ENCODE assay signal across 1 cellular context in the genomic region with DNA sequence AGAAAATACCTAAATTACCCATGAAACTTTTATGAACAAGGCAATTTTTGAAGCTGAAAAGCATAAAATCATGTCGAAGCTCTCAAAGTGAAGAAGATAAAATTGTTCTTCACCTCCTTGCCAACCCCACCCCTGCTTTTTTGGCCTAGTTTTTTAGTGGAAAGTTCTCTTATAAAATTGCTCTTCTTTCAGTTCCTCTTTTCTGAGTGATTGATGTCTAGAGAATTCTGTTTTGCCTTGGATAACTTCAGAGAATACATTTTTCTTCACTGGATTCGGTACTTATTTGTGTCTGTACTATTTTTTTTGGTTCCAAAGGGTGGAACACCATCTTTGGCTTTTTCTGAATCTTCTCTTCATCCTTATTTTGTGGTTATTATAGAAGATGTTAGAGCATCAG.
TF ChIP-seq lines count a peak whose summit lies in the region.

No MANE protein-coding gene starts in this region.

TF ChIP-seq in K562, 482 proteins besides CTCF, POLR2A, EP300 and RAD21:
- TF ChIP-seq, protein P1, sequence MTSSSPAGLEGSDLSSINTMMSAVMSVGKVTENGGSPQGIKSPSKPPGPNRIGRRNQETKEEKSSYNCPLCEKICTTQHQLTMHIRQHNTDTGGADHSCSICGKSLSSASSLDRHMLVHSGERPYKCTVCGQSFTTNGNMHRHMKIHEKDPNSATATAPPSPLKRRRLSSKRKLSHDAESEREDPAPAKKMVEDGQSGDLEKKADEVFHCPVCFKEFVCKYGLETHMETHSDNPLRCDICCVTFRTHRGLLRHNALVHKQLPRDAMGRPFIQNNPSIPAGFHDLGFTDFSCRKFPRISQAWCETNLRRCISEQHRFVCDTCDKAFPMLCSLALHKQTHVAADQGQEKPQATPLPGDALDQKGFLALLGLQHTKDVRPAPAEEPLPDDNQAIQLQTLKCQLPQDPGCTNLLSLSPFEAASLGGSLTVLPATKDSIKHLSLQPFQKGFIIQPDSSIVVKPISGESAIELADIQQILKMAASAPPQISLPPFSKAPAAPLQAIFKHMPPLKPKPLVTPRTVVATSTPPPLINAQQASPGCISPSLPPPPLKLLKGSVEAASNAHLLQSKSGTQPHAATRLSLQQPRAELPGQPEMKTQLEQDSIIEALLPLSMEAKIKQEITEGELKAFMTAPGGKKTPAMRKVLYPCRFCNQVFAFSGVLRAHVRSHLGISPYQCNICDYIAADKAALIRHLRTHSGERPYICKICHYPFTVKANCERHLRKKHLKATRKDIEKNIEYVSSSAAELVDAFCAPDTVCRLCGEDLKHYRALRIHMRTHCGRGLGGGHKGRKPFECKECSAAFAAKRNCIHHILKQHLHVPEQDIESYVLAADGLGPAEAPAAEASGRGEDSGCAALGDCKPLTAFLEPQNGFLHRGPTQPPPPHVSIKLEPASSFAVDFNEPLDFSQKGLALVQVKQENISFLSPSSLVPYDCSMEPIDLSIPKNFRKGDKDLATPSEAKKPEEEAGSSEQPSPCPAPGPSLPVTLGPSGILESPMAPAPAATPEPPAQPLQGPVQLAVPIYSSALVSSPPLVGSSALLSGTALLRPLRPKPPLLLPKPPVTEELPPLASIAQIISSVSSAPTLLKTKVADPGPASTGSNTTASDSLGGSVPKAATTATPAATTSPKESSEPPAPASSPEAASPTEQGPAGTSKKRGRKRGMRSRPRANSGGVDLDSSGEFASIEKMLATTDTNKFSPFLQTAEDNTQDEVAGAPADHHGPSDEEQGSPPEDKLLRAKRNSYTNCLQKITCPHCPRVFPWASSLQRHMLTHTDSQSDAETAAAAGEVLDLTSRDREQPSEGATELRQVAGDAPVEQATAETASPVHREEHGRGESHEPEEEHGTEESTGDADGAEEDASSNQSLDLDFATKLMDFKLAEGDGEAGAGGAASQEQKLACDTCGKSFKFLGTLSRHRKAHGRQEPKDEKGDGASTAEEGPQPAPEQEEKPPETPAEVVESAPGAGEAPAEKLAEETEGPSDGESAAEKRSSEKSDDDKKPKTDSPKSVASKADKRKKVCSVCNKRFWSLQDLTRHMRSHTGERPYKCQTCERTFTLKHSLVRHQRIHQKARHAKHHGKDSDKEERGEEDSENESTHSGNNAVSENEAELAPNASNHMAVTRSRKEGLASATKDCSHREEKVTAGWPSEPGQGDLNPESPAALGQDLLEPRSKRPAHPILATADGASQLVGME (CRISPR knock-in tag; IDR thresholded peaks at IDR 0.05), result no peak
- TF ChIP-seq BCOR (IDR thresholded peaks at IDR 0.05) (no peak), PML (IDR thresholded peaks at IDR 0.05; ENCODE audit: low read length) (no peak), MEIS2 (IDR thresholded peaks at IDR 0.05; ENCODE audit: partially characterized antibody) (peak; percentile 78), PTTG1 (tag; IDR thresholded peaks at IDR 0.05; ENCODE audit: low read depth) (no peak), THRAP3 (IDR thresholded peaks at IDR 0.05; ENCODE audit: borderline replicate concordance) (no peak), TEAD4 (IDR thresholded peaks at IDR 0.05; ENCODE audit: low read length) (no peak), TEAD4 (CRISPR knock-in tag; IDR thresholded peaks at IDR 0.05; ENCODE audit: borderline replicate concordance) (no peak), PKNOX1 (IDR thresholded peaks at IDR 0.05) (peak; percentile 21; the same call in 1 of the 2 replicates), SPI1 (IDR thresholded peaks at IDR 0.05; ENCODE audit: borderline replicate concordance, low read depth, low read length) (peak; percentile 89), ETV5 (CRISPR knock-in tag; IDR thresholded peaks at IDR 0.05; ENCODE audit: low read depth) (no peak)
- TF ChIP-seq, protein P2, sequence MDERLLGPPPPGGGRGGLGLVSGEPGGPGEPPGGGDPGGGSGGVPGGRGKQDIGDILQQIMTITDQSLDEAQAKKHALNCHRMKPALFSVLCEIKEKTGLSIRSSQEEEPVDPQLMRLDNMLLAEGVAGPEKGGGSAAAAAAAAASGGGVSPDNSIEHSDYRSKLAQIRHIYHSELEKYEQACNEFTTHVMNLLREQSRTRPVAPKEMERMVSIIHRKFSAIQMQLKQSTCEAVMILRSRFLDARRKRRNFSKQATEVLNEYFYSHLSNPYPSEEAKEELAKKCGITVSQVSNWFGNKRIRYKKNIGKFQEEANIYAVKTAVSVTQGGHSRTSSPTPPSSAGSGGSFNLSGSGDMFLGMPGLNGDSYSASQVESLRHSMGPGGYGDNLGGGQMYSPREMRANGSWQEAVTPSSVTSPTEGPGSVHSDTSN (CRISPR knock-in tag; IDR thresholded peaks at IDR 0.05; ENCODE audit: low read depth), result no peak
- TF ChIP-seq, protein P2 (tag; conservative IDR thresholded peaks at IDR 0.05; ENCODE audit: low read depth), result peak; percentile 80
